In genomic region chr11:66071326-66071870, GRCh38 we compare ENCODE assay signal across 8 cellular contexts. TPM values are rescaled to one million over a fixed set of nuclear protein-coding genes. Genes with fewer than 3 reads are reported as not detected.
DNase-seq lines count a peak whose midpoint lies in the region; ATAC-seq lines count a peak whose summit lies in the region.

No MANE protein-coding gene starts in this region.

- H3K9me3 ChIP-seq in iPS-15b (ENCODE audit: control insufficient read depth, insufficient read depth, low read length) (no peaks in the 10 kb centered on the region), stomach smooth muscle (ENCODE audit: control insufficient read depth in 2 of 2, low read length in 2 of 2) (no peaks in the 10 kb centered on the region)

- H3K4me3 Mint-ChIP-seq in activated CD4-positive, alpha-beta T cell treated with anti-CD3 and anti-CD28 coated beads for 36 hours = peak overlapping the region; percentile 98
- peak overlapping the region; percentile 95 for H3K4me3 Mint-ChIP-seq in activated T-helper 1 cell treated with anti-CD3 and anti-CD28 coated beads, Interleukin-12 subunit alpha, Interleukin-12 subunit beta, Interleukin-2, Interleukin-4 antibody, amounts not matched to agents 30 ng/mL and 10 ng/mL and 1 ng/mL, durations not matched to agents 14 hours and 24 hours and 36 hours

- peak overlapping the region; percentile 66 for H3K27ac ChIP-seq in stomach smooth muscle (ENCODE audit: low read length)

- POLR2A ChIA-PET in activated CD4-positive, alpha-beta T cell treated with anti-CD3 and anti-CD28 coated beads for 36 hours (lab: Charles Lee) = interaction anchor here (0.6 to 1.4 kb wide), 4 partner anchors 11 to 449 kb away, joined by 3 to 6 read pairs (median 3); no protein-coding TSS in a partner anchor

- H3K27ac Mint-ChIP-seq in activated CD4-positive, alpha-beta T cell treated with anti-CD3 and anti-CD28 coated beads for 36 hours = peak overlapping the region; percentile 95
- peak overlapping the region; percentile 91 for H3K27ac Mint-ChIP-seq in activated T-helper 1 cell treated with anti-CD3 and anti-CD28 coated beads, Interleukin-12 subunit alpha, Interleukin-12 subunit beta, Interleukin-2, Interleukin-4 antibody, amounts not matched to agents 30 ng/mL and 10 ng/mL and 1 ng/mL, durations not matched to agents 14 hours and 24 hours and 36 hours

- H3K36me3 ChIP-seq in iPS-15b (ENCODE audit: control insufficient read depth, insufficient read depth, low read length) (peaks cover 22% of the 10 kb centered on the region), stomach smooth muscle (ENCODE audit: control insufficient read depth in 2 of 2, insufficient read depth in 2 of 2, low read length in 2 of 2) (peaks cover 17 to 24% of the 10 kb centered on the region in 2 donors)

- peaks cover 64% of the 10 kb centered on the region for H3K4me1 Mint-ChIP-seq in activated CD4-positive, alpha-beta T cell treated with anti-CD3 and anti-CD28 coated beads for 36 hours
- H3K4me1 Mint-ChIP-seq in activated T-helper 1 cell treated with anti-CD3 and anti-CD28 coated beads, Interleukin-12 subunit alpha, Interleukin-12 subunit beta, Interleukin-2, Interleukin-4 antibody, amounts not matched to agents 30 ng/mL and 10 ng/mL and 1 ng/mL, durations not matched to agents 14 hours and 24 hours and 36 hours (ENCODE audit: low read depth) = peaks cover 66% of the 10 kb centered on the region

- H3K4me1 ChIP-seq in iPS-15b (ENCODE audit: control insufficient read depth, insufficient read depth, low read length) (peaks cover 5% of the 10 kb centered on the region), stomach smooth muscle (ENCODE audit: control insufficient read depth, insufficient read depth, low read length) (peaks cover 27% of the 10 kb centered on the region)

- no peak for DNase-seq in activated CD4-positive, alpha-beta T cell treated with anti-CD3 and anti-CD28 coated beads for 36 hours
- no peak for DNase-seq in activated CD4-positive, alpha-beta T cell treated with anti-CD3 and anti-CD28 coated beads for 1 hour
- DNase-seq in activated T-helper 1 cell treated with anti-CD3 and anti-CD28 coated beads, Interleukin-12 subunit alpha, Interleukin-12 subunit beta, Interleukin-2, Interleukin-4 antibody, amounts not matched to agents 30 ng/mL and 10 ng/mL and 1 ng/mL, durations not matched to agents 14 hours and 24 hours and 36 hours (ENCODE audit: low spot score) = no peak
- DNase-seq in A172 (ENCODE audit: low spot score) (no peak), middle frontal gyrus (ENCODE audit: extremely low spot score, low spot score) (no peak), HUDEP-2 (lab: John Stamatoyannopoulos, UW; ENCODE audit: unreplicated experiment in 76 of 76) (no peak)

- H3K27me3 Mint-ChIP-seq in activated CD4-positive, alpha-beta T cell treated with anti-CD3 and anti-CD28 coated beads for 36 hours = no peaks in the 10 kb centered on the region
- no peaks in the 10 kb centered on the region for H3K27me3 Mint-ChIP-seq in activated T-helper 1 cell treated with anti-CD3 and anti-CD28 coated beads, Interleukin-12 subunit alpha, Interleukin-12 subunit beta, Interleukin-2, Interleukin-4 antibody, amounts not matched to agents 30 ng/mL and 10 ng/mL and 1 ng/mL, durations not matched to agents 14 hours and 24 hours and 36 hours (ENCODE audit: insufficient read depth)

- peak; percentile 15 for ATAC-seq in activated CD4-positive, alpha-beta T cell treated with anti-CD3 and anti-CD28 coated beads for 36 hours

- H3K4me3 ChIP-seq in iPS-15b (ENCODE audit: low read depth, low read length) (peak overlapping the region; percentile 71), stomach smooth muscle (ENCODE audit: low read length in 2 of 2) (peak overlapping the region; percentile 63 to 81)

- H3K9ac ChIP-seq in iPS-15b (ENCODE audit: low read depth, low read length) = peak overlapping the region; percentile 8
- H3K9ac ChIP-seq in stomach smooth muscle (ENCODE audit: low read length in 2 of 2) = peak overlapping the region; percentile 58 to 71

- H3K27me3 ChIP-seq in iPS-15b (ENCODE audit: control insufficient read depth, insufficient read depth, low read length) = no peaks in the 10 kb centered on the region
- H3K27me3 ChIP-seq in stomach smooth muscle (ENCODE audit: control insufficient read depth in 1 of 2, insufficient read depth in 2 of 2, low read length in 2 of 2) = no peaks in the 10 kb centered on the region

- no peaks in the 10 kb centered on the region for H3K9me3 Mint-ChIP-seq in activated CD4-positive, alpha-beta T cell treated with anti-CD3 and anti-CD28 coated beads for 36 hours (ENCODE audit: low read depth)
- no peaks in the 10 kb centered on the region for H3K9me3 Mint-ChIP-seq in activated T-helper 1 cell treated with anti-CD3 and anti-CD28 coated beads, Interleukin-12 subunit alpha, Interleukin-12 subunit beta, Interleukin-2, Interleukin-4 antibody, amounts not matched to agents 30 ng/mL and 10 ng/mL and 1 ng/mL, durations not matched to agents 14 hours and 24 hours and 36 hours

- CTCF ChIA-PET in activated CD4-positive, alpha-beta T cell treated with anti-CD3 and anti-CD28 coated beads for 36 hours (lab: Charles Lee) = interaction anchor here (0.5 to 2.3 kb wide), 14 partner anchors 9 to 291 kb away, joined by 3 to 10 read pairs (median 5); no protein-coding TSS in a partner anchor

- H3K36me3 Mint-ChIP-seq in activated CD4-positive, alpha-beta T cell treated with anti-CD3 and anti-CD28 coated beads for 36 hours (ENCODE audit: low read depth) = peaks cover 62% of the 10 kb centered on the region
- H3K36me3 Mint-ChIP-seq in activated T-helper 1 cell treated with anti-CD3 and anti-CD28 coated beads, Interleukin-12 subunit alpha, Interleukin-12 subunit beta, Interleukin-2, Interleukin-4 antibody, amounts not matched to agents 30 ng/mL and 10 ng/mL and 1 ng/mL, durations not matched to agents 14 hours and 24 hours and 36 hours (ENCODE audit: low read depth) = peaks cover 47% of the 10 kb centered on the region

- intact Hi-C loops in activated CD4-positive, alpha-beta T cell treated with anti-CD3 and anti-CD28 coated beads for 36 hours (cut with DNase I, micrococcal nuclease) = loop anchor here (1.0 to 5.0 kb wide), 2 partner anchors 9 to 276 kb away; partner anchors contain the start of genes B4GAT1 (in 1 of the 2) and BRMS1 (in 1 of the 2)
- intact Hi-C loops in activated T-helper 1 cell treated with anti-CD3 and anti-CD28 coated beads, Interleukin-12 subunit alpha, Interleukin-12 subunit beta, Interleukin-2, Interleukin-4 antibody, amounts not matched to agents 30 ng/mL and 10 ng/mL and 1 ng/mL, durations not matched to agents 14 hours and 24 hours and 36 hours (cut with micrococcal nuclease) = loop anchor here (1.0 to 5.0 kb wide), 3 partner anchors 10 to 196 kb away; partner anchors contain the start of gene RAB1B

RNA-seq across cellular contexts. Expression of gene PACS1, which starts 1.3 kb away (rescaled TPM):
- 10 to 100 TPM; 76.6 to 90.7 TPM for total RNA-seq in activated CD4-positive, alpha-beta T cell treated with anti-CD3 and anti-CD28 coated beads for 36 hours
- 80.4 and 89.5 TPM in 2 replicates for total RNA-seq in activated T-helper 1 cell treated with anti-CD3 and anti-CD28 coated beads, Interleukin-12 subunit alpha, Interleukin-12 subunit beta, Interleukin-2, Interleukin-4 antibody, amounts not matched to agents 30 ng/mL and 10 ng/mL and 1 ng/mL, durations not matched to agents 14 hours and 24 hours and 36 hours
- total RNA-seq in A172 (2014; rRNA removed; shearing (Covaris generic)) = 15.1 and 18.0 TPM in 2 replicates

RNA-seq across cellular contexts. Expression of gene SF3B2, which starts 19.2 kb away (rescaled TPM):
- total RNA-seq in activated CD4-positive, alpha-beta T cell treated with anti-CD3 and anti-CD28 coated beads for 36 hours = 100 to 1,000 TPM; 265 to 270 TPM
- 267 TPM in 2 replicates for total RNA-seq in activated T-helper 1 cell treated with anti-CD3 and anti-CD28 coated beads, Interleukin-12 subunit alpha, Interleukin-12 subunit beta, Interleukin-2, Interleukin-4 antibody, amounts not matched to agents 30 ng/mL and 10 ng/mL and 1 ng/mL, durations not matched to agents 14 hours and 24 hours and 36 hours
- total RNA-seq in A172 (2014; rRNA removed; shearing (Covaris generic)) = 172 and 177 TPM in 2 replicates

RNA-seq across cellular contexts. Expression of gene GAL3ST3, which starts 22.4 kb away (rescaled TPM):
- total RNA-seq in activated CD4-positive, alpha-beta T cell treated with anti-CD3 and anti-CD28 coated beads for 36 hours = under 1 TPM; 0.51 to 0.69 TPM
- total RNA-seq in activated T-helper 1 cell treated with anti-CD3 and anti-CD28 coated beads, Interleukin-12 subunit alpha, Interleukin-12 subunit beta, Interleukin-2, Interleukin-4 antibody, amounts not matched to agents 30 ng/mL and 10 ng/mL and 1 ng/mL, durations not matched to agents 14 hours and 24 hours and 36 hours = 0.34 TPM in 1 of 2 replicates, not detected in the other
- not detected in 2 replicates for total RNA-seq in A172 (2014; rRNA removed; shearing (Covaris generic))

RNA-seq across cellular contexts. Expression of gene CATSPER1, which starts 45.1 kb away (rescaled TPM):
- total RNA-seq in activated CD4-positive, alpha-beta T cell treated with anti-CD3 and anti-CD28 coated beads for 36 hours = not detected
- 0.18 and 0.76 TPM in 2 replicates for total RNA-seq in activated T-helper 1 cell treated with anti-CD3 and anti-CD28 coated beads, Interleukin-12 subunit alpha, Interleukin-12 subunit beta, Interleukin-2, Interleukin-4 antibody, amounts not matched to agents 30 ng/mL and 10 ng/mL and 1 ng/mL, durations not matched to agents 14 hours and 24 hours and 36 hours
- total RNA-seq in A172 (2014; rRNA removed; shearing (Covaris generic)) = 0.29 and 0.41 TPM in 2 replicates

RNA-seq across cellular contexts. Expression of gene CST6, which starts 59.6 kb away (rescaled TPM):
- total RNA-seq in activated CD4-positive, alpha-beta T cell treated with anti-CD3 and anti-CD28 coated beads for 36 hours = not detected
- total RNA-seq in activated T-helper 1 cell treated with anti-CD3 and anti-CD28 coated beads, Interleukin-12 subunit alpha, Interleukin-12 subunit beta, Interleukin-2, Interleukin-4 antibody, amounts not matched to agents 30 ng/mL and 10 ng/mL and 1 ng/mL, durations not matched to agents 14 hours and 24 hours and 36 hours = 1.7 and 2.0 TPM in 2 replicates
- total RNA-seq in A172 (2014; rRNA removed; shearing (Covaris generic)) = not detected in 2 replicates
